Comparison of ENCODE assay signal across 13 cellular contexts in the genomic region with DNA sequence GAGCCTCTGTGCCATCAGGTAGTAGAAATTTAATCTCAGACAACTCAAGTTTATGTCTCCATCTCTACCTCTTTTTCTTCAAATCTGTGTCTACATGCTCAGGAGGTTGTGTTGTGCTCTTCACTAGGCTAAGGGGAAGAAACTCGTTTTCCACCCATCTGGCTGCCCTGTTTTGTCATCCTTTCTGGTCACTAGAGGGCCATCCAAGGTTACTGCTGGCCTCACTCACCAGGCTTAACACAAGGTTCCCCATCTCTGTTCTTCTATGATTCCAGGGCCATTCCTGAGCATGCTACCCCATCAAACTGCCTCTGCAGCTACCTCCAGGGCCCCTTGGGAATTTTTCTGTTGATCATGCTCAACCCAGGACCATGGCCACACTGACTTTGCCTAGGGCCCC.
A peak's percentile ranks its signal among the peaks of the same experiment; 100 is the strongest.
DNase-seq lines count a peak whose midpoint lies in the region; ATAC-seq and TF ChIP-seq lines count a peak whose summit lies in the region.
"Had no signal": no experiment of that assay in that cellular context is flagged by ENCODE, and none has a peak within 500 bp of the region (broad histone marks: within the 10 kb centered on the region; RNA-seq: fewer than 3 reads in every experiment).

No MANE protein-coding gene starts in this region.

- H3K4me3 ChIP-seq in brain microvascular endothelial cell (ENCODE audit: low read depth, low read length) = no peak overlapping the region
- no peak overlapping the region for H3K4me3 ChIP-seq in testis
- H3K4me3 ChIP-seq: gastroesophageal sphincter had no signal

- CTCF ChIA-PET in activated CD4-positive, alpha-beta T cell treated with anti-CD3 and anti-CD28 coated beads for 36 hours (lab: Charles Lee) = no interaction called here

- H3K27ac ChIP-seq in brain microvascular endothelial cell (no peak overlapping the region), testis (no peak overlapping the region)
- H3K27ac ChIP-seq: gastroesophageal sphincter had no signal

- no peak overlapping the region for H3K27ac Mint-ChIP-seq in activated CD4-positive, alpha-beta T cell treated with anti-CD3 and anti-CD28 coated beads for 36 hours

- no peak overlapping the region for H3K4me3 Mint-ChIP-seq in activated CD4-positive, alpha-beta T cell treated with anti-CD3 and anti-CD28 coated beads for 36 hours

- in situ Hi-C loops in brain microvascular endothelial cell (cut with HindIII; ENCODE audit: low pct_ligation_motif_present, low sequenced_read_pairs) = no loop called here

- H3K27me3 Mint-ChIP-seq in activated CD4-positive, alpha-beta T cell treated with anti-CD3 and anti-CD28 coated beads for 36 hours = no peaks in the 10 kb centered on the region

- no peaks in the 10 kb centered on the region for H3K27me3 ChIP-seq in brain microvascular endothelial cell (replicated peaks)
- no peaks in the 10 kb centered on the region for H3K27me3 ChIP-seq in testis
- H3K27me3 ChIP-seq: gastroesophageal sphincter had no signal

- H3K36me3 Mint-ChIP-seq in activated CD4-positive, alpha-beta T cell treated with anti-CD3 and anti-CD28 coated beads for 36 hours (ENCODE audit: low read depth) = no peaks in the 10 kb centered on the region

- no peak for ATAC-seq in activated CD4-positive, alpha-beta T cell treated with anti-CD3 and anti-CD28 coated beads for 36 hours

- TF ChIP-seq CTCF in brain microvascular endothelial cell (IDR thresholded peaks at IDR 0.05; ENCODE audit: low read depth, low read length, missing control alignments) (peak; percentile 21), testis (IDR thresholded peaks at IDR 0.05) (peak in 1 of 3 experiments; percentile 16)

- H3K36me3 ChIP-seq in brain microvascular endothelial cell (replicated peaks) = no peaks in the 10 kb centered on the region
- H3K36me3 ChIP-seq in testis (ENCODE audit: low read depth, missing control alignments) = no peaks in the 10 kb centered on the region
- H3K36me3 ChIP-seq: gastroesophageal sphincter had no signal

- intact Hi-C loops in testis (cut with DNase I; ENCODE audit: low total_unique reads) = no loop called here
- intact Hi-C loops in activated CD4-positive, alpha-beta T cell treated with anti-CD3 and anti-CD28 coated beads for 36 hours (cut with DNase I, micrococcal nuclease) = no loop called here

- TF ChIP-seq POLR2A in testis (IDR thresholded peaks at IDR 0.05) = no peak

- H3K4me1 Mint-ChIP-seq in activated CD4-positive, alpha-beta T cell treated with anti-CD3 and anti-CD28 coated beads for 36 hours = no peaks in the 10 kb centered on the region

- peaks cover 11% of the 10 kb centered on the region for H3K9me3 Mint-ChIP-seq in activated CD4-positive, alpha-beta T cell treated with anti-CD3 and anti-CD28 coated beads for 36 hours (ENCODE audit: low read depth)

- no peaks in the 10 kb centered on the region for H3K4me1 ChIP-seq in testis

- DNase-seq in DMS 273 (lab: John Stamatoyannopoulos, UW; ENCODE audit: unreplicated experiment) (peak; percentile 52), DMS 273 treated with DMSO at 0.1 percent for 48 hours (lab: John Stamatoyannopoulos, UW) (no peak), brain microvascular endothelial cell (no peak), islet precursor cell (peak; percentile 57), testis (peak; percentile 24), RPMI8226 (no peak), H4 (ENCODE audit: low spot score) (no peak)
- DNase-seq in activated CD4-positive, alpha-beta T cell treated with anti-CD3 and anti-CD28 coated beads for 36 hours = no peak
- DNase-seq: 8988T; activated CD4-positive, CD25-positive, alpha-beta regulatory T cell treated with anti-CD3 and anti-CD28 coated beads, Interleukin-2, amount 50 U/mL, for 72 hours; NCI-H2081; small intestine had no signal

- POLR2A ChIA-PET in activated CD4-positive, alpha-beta T cell treated with anti-CD3 and anti-CD28 coated beads for 36 hours (lab: Charles Lee) = no interaction called here

- no peaks in the 10 kb centered on the region for H3K9me3 ChIP-seq in testis
- H3K9me3 ChIP-seq: gastroesophageal sphincter had no signal

- 24 to 31% methylated on average over 1 of the region's 1 CpG for WGBS in testis, 2 donors

Comparison
In these comparisons a context has a peak if more than half of its experiments do, and no peak if none do; other contexts are left out.
1. DNase-seq: peak in DMS 273 (single experiment), islet precursor cell (single experiment) and testis (single experiment); none in DMS 273 treated with DMSO at 0.1 percent for 48 hours (single experiment), brain microvascular endothelial cell (single experiment), RPMI8226 (single experiment), H4 (single experiment) and activated CD4-positive, alpha-beta T cell treated with anti-CD3 and anti-CD28 coated beads for 36 hours (single experiment).